10 cellular contexts compared by ENCODE assay signal in the genomic region with DNA sequence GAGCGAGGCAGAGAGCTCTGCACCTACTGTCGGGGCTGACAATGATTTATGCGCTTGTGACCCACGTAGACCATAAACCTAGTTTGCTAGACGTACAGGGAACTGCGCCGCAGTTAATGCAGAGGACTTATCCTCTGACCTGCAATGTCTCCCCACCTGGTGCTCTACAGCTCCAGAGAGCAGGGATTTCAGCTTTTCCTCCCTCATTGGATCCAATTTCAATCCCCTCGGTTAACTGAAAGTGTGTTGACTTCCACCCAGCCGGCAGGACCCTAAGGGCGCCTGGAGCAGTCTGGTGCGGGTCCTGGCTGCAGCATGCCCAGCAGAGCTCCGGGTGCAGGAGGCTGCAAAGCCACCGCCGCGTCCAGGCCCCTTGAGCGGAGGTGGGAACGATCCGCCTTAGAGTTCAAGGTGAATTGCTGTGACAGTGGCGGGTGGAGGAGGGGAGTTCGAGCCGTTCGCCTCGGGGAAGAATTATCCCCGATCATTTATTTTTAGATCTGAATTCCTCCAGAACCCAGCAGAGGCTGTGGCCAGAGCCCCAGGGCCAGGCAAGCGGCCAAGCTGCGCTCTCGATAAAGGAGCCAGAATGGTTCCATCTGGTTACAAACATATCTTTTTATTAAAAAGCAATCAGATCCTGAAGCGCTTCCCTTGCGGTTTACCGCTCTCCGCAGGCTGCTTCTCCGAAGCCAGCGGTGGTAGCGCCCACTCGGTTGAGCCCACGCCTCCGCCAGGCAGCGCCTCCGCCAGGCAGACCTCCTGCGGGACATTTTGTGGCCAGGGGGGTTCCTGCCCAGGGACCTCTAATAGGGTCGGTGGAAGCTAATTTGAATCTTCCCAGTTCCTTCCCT.
DNase-seq lines count a peak whose midpoint lies in the region; ATAC-seq and TF ChIP-seq lines count a peak whose summit lies in the region.
"Had no signal": no experiment of that assay in that cellular context is flagged by ENCODE, and none has a peak within 500 bp of the region (broad histone marks: within the 10 kb centered on the region; RNA-seq: fewer than 3 reads in every experiment).

No MANE protein-coding gene starts in this region.

- peaks cover 9 to 84% of the 10 kb centered on the region in 2 donors for H3K27me3 ChIP-seq in tibial nerve

- peak; percentile 36 for ATAC-seq in HG02642 (IDR thresholded peaks at IDR 0.05; ENCODE audit: poor library complexity, unreplicated experiment)
- ATAC-seq in GM18873 (IDR thresholded peaks at IDR 0.05; ENCODE audit: low FRiP score, unreplicated experiment) = no peak
- ATAC-seq: HCT116 had no signal

- peak; percentile 31 for DNase-seq in AG09309 (ENCODE audit: low read depth)
- peak; percentile 71 for DNase-seq in astrocyte of the hippocampus (ENCODE audit: low read depth, low spot score)
- DNase-seq in iris pigment epithelial cell (ENCODE audit: low read depth) = peak; percentile 61
- DNase-seq in tibial nerve (ENCODE audit: low spot score in 2 of 2) = no peak
- DNase-seq in dermis blood vessel endothelial cell = no peak
- no peak for DNase-seq in stimulated activated CD4-positive, alpha-beta T cell treated with anti-CD3 and anti-CD28 coated beads, Interleukin-1b, Interleukin-23, amount 100 ng/mL, for 48 hours

- H3K36me3 ChIP-seq in tibial nerve = no peaks in the 10 kb centered on the region
- H3K36me3 ChIP-seq: thyroid gland had no signal

- WGBS in tibial nerve, 2 donors = 5% methylated on average over 41 of the region's 41 CpGs

- peaks cover 0 to 44% (median 24%) of the 10 kb centered on the region in 4 donors for H3K4me1 ChIP-seq in tibial nerve

- no peaks in the 10 kb centered on the region for H3K9me3 ChIP-seq in tibial nerve
- H3K9me3 ChIP-seq: thyroid gland had no signal

- no peak overlapping the region for H3K27ac ChIP-seq in tibial nerve
- H3K27ac ChIP-seq: thyroid gland had no signal

- TF ChIP-seq CTCF in AG09309 (IDR thresholded peaks at IDR 0.05; ENCODE audit: control insufficient read depth, insufficient read depth, low read depth, low read length, missing control alignments) (no peak), tibial nerve (IDR thresholded peaks at IDR 0.05) (no peak)

- H3K4me3 ChIP-seq in AG09309 (ENCODE audit: control insufficient read depth, low read depth, low read length) (peak overlapping the region; percentile 40), tibial nerve (peak overlapping the region in 3 of 4 donors; percentile 4 to 37 (median 15))

- no peak for TF ChIP-seq EP300 in tibial nerve (IDR thresholded peaks at IDR 0.05)

- TF ChIP-seq POLR2A in tibial nerve (IDR thresholded peaks at IDR 0.05) = no peak

Comparison
In these comparisons a context has a peak if more than half of its experiments do, and no peak if none do; other contexts are left out.
1. DNase-seq: peak in AG09309 (single experiment), astrocyte of the hippocampus (single experiment) and iris pigment epithelial cell (single experiment); none in tibial nerve (0 of 2), dermis blood vessel endothelial cell (single experiment) and stimulated activated CD4-positive, alpha-beta T cell treated with anti-CD3 and anti-CD28 coated beads, Interleukin-1b, Interleukin-23, amount 100 ng/mL, for 48 hours (single experiment).